Comparison of ENCODE assay signal across 15 cellular contexts in genomic region chr19:3066482-3067049, GRCh38.
"Had no signal": no experiment of that assay in that cellular context is flagged by ENCODE, and none has a peak within 500 bp of the region (broad histone marks: within the 10 kb centered on the region; RNA-seq: fewer than 3 reads in every experiment).

No MANE protein-coding gene starts in this region.

- DNase-seq: activated CD4-positive, alpha-beta T cell treated with anti-CD3 and anti-CD28 coated beads for 36 hours; activated CD8-positive, alpha-beta memory T cell treated with anti-CD3 and anti-CD28 coated beads, Interleukin-2, amount 50 U/mL, for 4 hours; activated CD8-positive, alpha-beta T cell treated with anti-CD3 and anti-CD28 coated beads for 36 hours; activated naive CD4-positive, alpha-beta T cell; adrenal gland; brain microvascular endothelial cell; dermis blood vessel endothelial cell; endodermal cell; erythroblast; mesendoderm; stimulated activated CD4-positive, alpha-beta T cell treated with anti-CD3 and anti-CD28 coated beads, Interleukin-4, amount 100 ng/mL, for 4 hours had no signal

- H3K36me3 ChIP-seq: adrenal gland, brain microvascular endothelial cell, neural progenitor cell had no signal

- H3K27ac ChIP-seq: adrenal gland, brain microvascular endothelial cell, neural progenitor cell had no signal

- H3K27me3 ChIP-seq: adrenal gland, brain microvascular endothelial cell had no signal

- H3K4me1 ChIP-seq: neural progenitor cell had no signal

- H3K4me2 ChIP-seq: neural progenitor cell had no signal

- H3K27me3 Mint-ChIP-seq: activated CD4-positive, alpha-beta T cell treated with anti-CD3 and anti-CD28 coated beads for 36 hours; activated CD8-positive, alpha-beta T cell treated with anti-CD3 and anti-CD28 coated beads for 36 hours had no signal

- H3K27ac Mint-ChIP-seq: activated CD4-positive, alpha-beta T cell treated with anti-CD3 and anti-CD28 coated beads for 36 hours; activated CD8-positive, alpha-beta T cell treated with anti-CD3 and anti-CD28 coated beads for 36 hours; activated T-helper 1 cell treated with anti-CD3 and anti-CD28 coated beads, Interleukin-12 subunit alpha, Interleukin-12 subunit beta, Interleukin-2, Interleukin-4 antibody, amounts not matched to agents 30 ng/mL and 10 ng/mL and 1 ng/mL, durations not matched to agents 14 hours and 24 hours and 36 hours; T-helper 2 cell treated with Interferon-gamma antibody and Interleukin-4, amounts not matched to agents 5 μg/mL and 100 μg/mL, for 36 hours had no signal

- H2AFZ ChIP-seq: neural progenitor cell had no signal

- ATAC-seq: activated CD4-positive, alpha-beta T cell treated with anti-CD3 and anti-CD28 coated beads for 36 hours; activated CD8-positive, alpha-beta T cell treated with anti-CD3 and anti-CD28 coated beads for 36 hours had no signal

- H3K9me3 ChIP-seq: adrenal gland had no signal

- H3K36me3 Mint-ChIP-seq: neural progenitor cell had no signal

- H3K4me3 ChIP-seq: adrenal gland, neural progenitor cell, skin epidermis had no signal

- H3K4me3 Mint-ChIP-seq: activated CD4-positive, alpha-beta T cell treated with anti-CD3 and anti-CD28 coated beads for 36 hours; activated CD8-positive, alpha-beta T cell treated with anti-CD3 and anti-CD28 coated beads for 36 hours; activated T-helper 1 cell treated with anti-CD3 and anti-CD28 coated beads, Interleukin-12 subunit alpha, Interleukin-12 subunit beta, Interleukin-2, Interleukin-4 antibody, amounts not matched to agents 30 ng/mL and 10 ng/mL and 1 ng/mL, durations not matched to agents 14 hours and 24 hours and 36 hours; endodermal cell; neural progenitor cell; T-helper 2 cell treated with Interferon-gamma antibody and Interleukin-4, amounts not matched to agents 5 μg/mL and 100 μg/mL, for 36 hours had no signal

- H3K9me3 Mint-ChIP-seq: activated CD8-positive, alpha-beta T cell treated with anti-CD3 and anti-CD28 coated beads for 36 hours; activated T-helper 1 cell treated with anti-CD3 and anti-CD28 coated beads, Interleukin-12 subunit alpha, Interleukin-12 subunit beta, Interleukin-2, Interleukin-4 antibody, amounts not matched to agents 30 ng/mL and 10 ng/mL and 1 ng/mL, durations not matched to agents 14 hours and 24 hours and 36 hours; endodermal cell; neural progenitor cell; T-helper 2 cell treated with Interferon-gamma antibody and Interleukin-4, amounts not matched to agents 5 μg/mL and 100 μg/mL, for 36 hours had no signal
